8 cellular contexts compared by ENCODE assay signal in the genomic region with DNA sequence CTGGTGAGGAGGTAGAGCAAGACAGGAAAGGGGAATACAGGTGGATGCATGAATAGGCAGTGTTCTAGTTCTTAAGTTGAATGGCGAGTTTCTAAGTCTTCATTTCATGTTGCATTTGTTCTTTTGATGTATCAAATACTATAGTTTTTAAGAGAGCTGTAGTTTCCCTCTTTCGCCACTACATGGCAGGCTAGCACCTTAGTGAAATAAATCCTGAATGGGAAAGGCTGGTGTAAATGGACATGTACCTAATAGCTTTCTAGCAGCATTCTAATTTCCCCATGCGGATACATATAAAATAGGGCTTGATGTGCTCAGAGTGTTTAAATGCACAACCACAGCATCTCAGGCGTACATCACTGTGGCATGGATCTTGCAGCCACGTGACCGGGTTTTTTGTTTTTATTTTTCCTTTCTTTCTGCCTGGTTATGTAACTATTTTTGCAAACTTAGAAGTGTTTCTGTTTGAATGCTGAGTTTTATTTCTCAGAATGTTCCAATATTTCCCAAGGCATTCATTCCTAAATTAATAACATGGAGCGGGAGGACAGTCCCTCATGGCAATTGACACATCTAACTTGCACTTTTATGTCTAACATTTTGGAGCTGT. TPM values are rescaled to one million over a fixed set of nuclear protein-coding genes. Genes with fewer than 3 reads are reported as not detected.
DNase-seq lines count a peak whose midpoint lies in the region; ATAC-seq, FAIRE-seq and TF ChIP-seq lines count a peak whose summit lies in the region.

No MANE protein-coding gene starts in this region.

- H3K4me1 Mint-ChIP-seq in HFFc6 (ENCODE audit: low read depth), result peaks cover 5% of the 10 kb centered on the region; the same call in 1 of the 2 replicates
- H3K4me1 Mint-ChIP-seq in activated CD4-positive, alpha-beta memory T cell treated with anti-CD3 and anti-CD28 coated beads, Interleukin-2, amount 10 ng/mL, durations not matched to agents 7 days and 5 days, result peaks cover 5% of the 10 kb centered on the region

- peak overlapping the region; percentile 21; the same call in 1 of the 2 replicates for H3K4me3 Mint-ChIP-seq in HFFc6
- H3K4me3 Mint-ChIP-seq in activated CD4-positive, alpha-beta memory T cell treated with anti-CD3 and anti-CD28 coated beads, Interleukin-2, amount 10 ng/mL, durations not matched to agents 7 days and 5 days, result no peak overlapping the region

- CTCF ChIA-PET in activated CD4-positive, alpha-beta memory T cell treated with anti-CD3 and anti-CD28 coated beads, Interleukin-2, amount 10 ng/mL, durations not matched to agents 7 days and 5 days (lab: Charles Lee), result interaction anchor here (0.5 to 2.5 kb wide), 30 partner anchors 9 to 307 kb away, joined by 3 to 37 read pairs (median 4); partner anchors contain the start of genes CLN6 and FEM1B

- POLR2A ChIA-PET in activated CD4-positive, alpha-beta memory T cell treated with anti-CD3 and anti-CD28 coated beads, Interleukin-2, amount 10 ng/mL, durations not matched to agents 7 days and 5 days (lab: Charles Lee), result interaction anchor here (1.3 to 1.8 kb wide), 2 partner anchors 23 to 25 kb away, joined by 5 to 9 read pairs; partner anchors contain the start of genes CLN6 and FEM1B

- no peaks in the 10 kb centered on the region for H3K9me3 Mint-ChIP-seq in HFFc6
- H3K9me3 Mint-ChIP-seq in activated CD4-positive, alpha-beta memory T cell treated with anti-CD3 and anti-CD28 coated beads, Interleukin-2, amount 10 ng/mL, durations not matched to agents 7 days and 5 days, result no peaks in the 10 kb centered on the region

- peak; percentile 44 for FAIRE-seq in frontal cortex (lab: Jason Lieb, UNC)

- peak; percentile 58 for DNase-seq in D341Med (ENCODE audit: low spot score)
- DNase-seq in HFFc6, result peak; percentile 70
- DNase-seq in NCI-H526 (lab: John Stamatoyannopoulos, UW), result peak; percentile 88 to 91
- DNase-seq in activated CD4-positive, alpha-beta memory T cell treated with anti-CD3 and anti-CD28 coated beads, Interleukin-2, amount 10 ng/mL, durations not matched to agents 7 days and 5 days, result peak; percentile 38
- peak in 1 of 2 donors; percentile 68 for DNase-seq in frontal cortex (ENCODE audit: low spot score in 2 of 2)
- peak; percentile 94 for DNase-seq in pons (ENCODE audit: low spot score)

- peaks cover 7% of the 10 kb centered on the region; the same call in 1 of the 2 replicates for H3K27me3 Mint-ChIP-seq in HFFc6 (ENCODE audit: insufficient read depth)
- peaks cover 22% of the 10 kb centered on the region for H3K27me3 Mint-ChIP-seq in activated CD4-positive, alpha-beta memory T cell treated with anti-CD3 and anti-CD28 coated beads, Interleukin-2, amount 10 ng/mL, durations not matched to agents 7 days and 5 days

- peak; percentile 94 for TF ChIP-seq CTCF in HFFc6 (IDR thresholded peaks at IDR 0.05)

- H3K36me3 Mint-ChIP-seq in HFFc6 (ENCODE audit: low read depth), result no peaks in the 10 kb centered on the region
- no peaks in the 10 kb centered on the region for H3K36me3 Mint-ChIP-seq in activated CD4-positive, alpha-beta memory T cell treated with anti-CD3 and anti-CD28 coated beads, Interleukin-2, amount 10 ng/mL, durations not matched to agents 7 days and 5 days (ENCODE audit: low read depth)

- H3K27ac Mint-ChIP-seq in HFFc6, result no peak overlapping the region
- no peak overlapping the region for H3K27ac Mint-ChIP-seq in activated CD4-positive, alpha-beta memory T cell treated with anti-CD3 and anti-CD28 coated beads, Interleukin-2, amount 10 ng/mL, durations not matched to agents 7 days and 5 days

- ATAC-seq in HG03460 (IDR thresholded peaks at IDR 0.05; ENCODE audit: unreplicated experiment) (no peak), HG02885 (IDR thresholded peaks at IDR 0.05; ENCODE audit: poor library complexity, unreplicated experiment) (no peak)

RNA-seq across cellular contexts. Expression of gene CLN6, which starts 23.5 kb away (rescaled TPM):
- 10 to 100 TPM; 26.0 to 45.0 (median 37.1) TPM for total RNA-seq in HFFc6 (2021; fragmentation: NEBNext Ultra II Directional; extraction: Animal tissue kit (Norgen Biotek cat#: 25700))
- 10 to 100 TPM; 40.0 to 41.3 TPM for total RNA-seq in activated CD4-positive, alpha-beta memory T cell treated with anti-CD3 and anti-CD28 coated beads, Interleukin-2, amount 10 ng/mL, durations not matched to agents 7 days and 5 days
- 3.7 TPM for total RNA-seq in frontal cortex

RNA-seq across cellular contexts. Expression of gene FEM1B, which starts 24.5 kb away (rescaled TPM):
- total RNA-seq in HFFc6 (2021; fragmentation: NEBNext Ultra II Directional; extraction: Animal tissue kit (Norgen Biotek cat#: 25700)), result 10 to 100 TPM; 30.7 to 38.0 (median 32.7) TPM
- total RNA-seq in activated CD4-positive, alpha-beta memory T cell treated with anti-CD3 and anti-CD28 coated beads, Interleukin-2, amount 10 ng/mL, durations not matched to agents 7 days and 5 days, result 10 to 100 TPM; 46.9 to 48.8 TPM
- 213 TPM for total RNA-seq in frontal cortex

RNA-seq across cellular contexts. Expression of gene CALML4, which starts 47.9 kb away (rescaled TPM):
- 1 to 10 TPM in 3 of 6 experiments, under 1 TPM in 3; 0.40 to 1.9 (median 0.87) TPM for total RNA-seq in HFFc6 (2021; fragmentation: NEBNext Ultra II Directional; extraction: Animal tissue kit (Norgen Biotek cat#: 25700))
- total RNA-seq in activated CD4-positive, alpha-beta memory T cell treated with anti-CD3 and anti-CD28 coated beads, Interleukin-2, amount 10 ng/mL, durations not matched to agents 7 days and 5 days, result 10 to 100 TPM; 12.9 to 13.1 TPM
- 1.6 TPM for total RNA-seq in frontal cortex
